ENCODE assay signal across 1 cellular context in genomic region chr9:122376791-122377190, GRCh38.
TF ChIP-seq lines count a peak whose summit lies in the region.

No MANE protein-coding gene starts in this region.

TF ChIP-seq in K562, 482 proteins besides CTCF, POLR2A, EP300 and RAD21:
- 0 out of 2 replicates have a peak, but pooled peaks have one; percentile 4 for TF ChIP-seq GABPA (tag; conservative IDR thresholded peaks at IDR 0.05; ENCODE audit: low read depth)
- no peak for TF ChIP-seq EP400 (IDR thresholded peaks at IDR 0.05)
- TF ChIP-seq, protein P1, sequence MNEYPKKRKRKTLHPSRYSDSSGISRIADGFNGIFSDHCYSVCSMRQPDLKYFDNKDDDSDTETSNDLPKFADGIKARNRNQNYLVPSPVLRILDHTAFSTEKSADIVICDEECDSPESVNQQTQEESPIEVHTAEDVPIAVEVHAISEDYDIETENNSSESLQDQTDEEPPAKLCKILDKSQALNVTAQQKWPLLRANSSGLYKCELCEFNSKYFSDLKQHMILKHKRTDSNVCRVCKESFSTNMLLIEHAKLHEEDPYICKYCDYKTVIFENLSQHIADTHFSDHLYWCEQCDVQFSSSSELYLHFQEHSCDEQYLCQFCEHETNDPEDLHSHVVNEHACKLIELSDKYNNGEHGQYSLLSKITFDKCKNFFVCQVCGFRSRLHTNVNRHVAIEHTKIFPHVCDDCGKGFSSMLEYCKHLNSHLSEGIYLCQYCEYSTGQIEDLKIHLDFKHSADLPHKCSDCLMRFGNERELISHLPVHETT (CRISPR knock-in tag; conservative IDR thresholded peaks at IDR 0.05 in 1 of 2, IDR thresholded peaks at IDR 0.05 in 1 of 2), result peak in 1 of 2 experiments; percentile 22; a peak in 1 of 4 replicates
- TF ChIP-seq MYC (IDR thresholded peaks at IDR 0.05; ENCODE audit: low read depth, low read length), result no peak
- TF ChIP-seq MYC (CRISPR knock-in tag; IDR thresholded peaks at IDR 0.05; ENCODE audit: borderline replicate concordance, low read depth), result 0 out of 2 replicates have a peak, but pooled peaks have one; percentile 12
- TF ChIP-seq, protein P2, sequence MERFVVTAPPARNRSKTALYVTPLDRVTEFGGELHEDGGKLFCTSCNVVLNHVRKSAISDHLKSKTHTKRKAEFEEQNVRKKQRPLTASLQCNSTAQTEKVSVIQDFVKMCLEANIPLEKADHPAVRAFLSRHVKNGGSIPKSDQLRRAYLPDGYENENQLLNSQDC (CRISPR knock-in tag; IDR thresholded peaks at IDR 0.05), result no peak
- TF ChIP-seq RB1 (IDR thresholded peaks at IDR 0.05; ENCODE audit: low read depth), result no peak
- no peak for TF ChIP-seq KHSRP (IDR thresholded peaks at IDR 0.05)
TF ChIP-seq in K562: peak in this region for 3.
